In genomic region chr3:107710851-107711250, GRCh38 we compare ENCODE assay signal across 12 cellular contexts.
DNase-seq lines count a peak whose midpoint lies in the region; ATAC-seq and TF ChIP-seq lines count a peak whose summit lies in the region.
"Had no signal": no experiment of that assay in that cellular context is flagged by ENCODE, and none has a peak within 500 bp of the region (broad histone marks: within the 10 kb centered on the region; RNA-seq: fewer than 3 reads in every experiment).

No MANE protein-coding gene starts in this region.

- peak overlapping the region; percentile 26 for H3K27ac Mint-ChIP-seq in memory B cell
- H3K27ac Mint-ChIP-seq in stimulated activated naive B cell treated with anti-CD40 and anti-IgM and Interleukin-4, amounts not matched to agents 10 μg/mL and 1 μg/mL and 100 μg/mL, for 72 hours: no peak overlapping the region
- no peak overlapping the region for H3K27ac Mint-ChIP-seq in natural killer cell treated with Interleukin-12 subunit alpha and Interleukin-12 subunit beta and Interleukin-15 and Interleukin-18, amount 100 ng/mL, for 72 hours
- H3K27ac Mint-ChIP-seq in activated CD8-positive, alpha-beta memory T cell treated with anti-CD3 and anti-CD28 coated beads, Interleukin-2, amount 10 ng/mL, durations not matched to agents 7 days and 5 days: no peak overlapping the region
- H3K27ac Mint-ChIP-seq: T-helper 1 cell treated with Interleukin-12 subunit alpha and Interleukin-12 subunit beta and Interleukin-4 antibody, amounts not matched to agents 30 μg/mL and 1 μg/mL, for 36 hours had no signal

- H3K27me3 Mint-ChIP-seq in memory B cell: no peaks in the 10 kb centered on the region
- no peaks in the 10 kb centered on the region for H3K27me3 Mint-ChIP-seq in stimulated activated naive B cell treated with anti-CD40 and anti-IgM and Interleukin-4, amounts not matched to agents 10 μg/mL and 1 μg/mL and 100 μg/mL, for 72 hours
- H3K27me3 Mint-ChIP-seq in natural killer cell treated with Interleukin-12 subunit alpha and Interleukin-12 subunit beta and Interleukin-15 and Interleukin-18, amount 100 ng/mL, for 72 hours: no peaks in the 10 kb centered on the region
- H3K27me3 Mint-ChIP-seq in activated CD8-positive, alpha-beta memory T cell treated with anti-CD3 and anti-CD28 coated beads, Interleukin-2, amount 10 ng/mL, durations not matched to agents 7 days and 5 days: no peaks in the 10 kb centered on the region
- H3K27me3 Mint-ChIP-seq: central memory CD8-positive, alpha-beta T cell had no signal

- CTCF ChIA-PET in activated CD8-positive, alpha-beta memory T cell treated with anti-CD3 and anti-CD28 coated beads, Interleukin-2, amount 10 ng/mL, durations not matched to agents 7 days and 5 days (lab: Charles Lee): no interaction called here

- DNase-seq in AG10803 (ENCODE audit: low read depth) (peak; percentile 27), M059J (ENCODE audit: low read depth) (peak; percentile 55), epithelial cell of esophagus (ENCODE audit: low read depth) (peak; percentile 41), memory B cell (ENCODE audit: low spot score in 2 of 2) (no peak)
- no peak for DNase-seq in stimulated activated naive B cell treated with anti-CD40 and anti-IgM and Interleukin-4, amounts not matched to agents 10 μg/mL and 1 μg/mL and 100 μg/mL, for 72 hours
- no peak for DNase-seq in natural killer cell treated with Interleukin-12 subunit alpha and Interleukin-12 subunit beta and Interleukin-15 and Interleukin-18, amount 100 ng/mL, for 72 hours (ENCODE audit: low spot score)
- DNase-seq in activated CD8-positive, alpha-beta memory T cell treated with anti-CD3 and anti-CD28 coated beads, Interleukin-2, amount 10 ng/mL, durations not matched to agents 7 days and 5 days: no peak
- DNase-seq: NCI-H510A had no signal

- ATAC-seq in memory B cell (ENCODE audit: low read depth): no peak
- ATAC-seq in stimulated activated naive B cell treated with anti-CD40 and anti-IgM and Interleukin-4, amounts not matched to agents 10 μg/mL and 1 μg/mL and 100 μg/mL, for 72 hours (replicated peaks): no peak
- ATAC-seq in natural killer cell treated with Interleukin-12 subunit alpha and Interleukin-12 subunit beta and Interleukin-15 and Interleukin-18, amount 100 ng/mL, for 72 hours: no peak
- no peak for ATAC-seq in activated CD8-positive, alpha-beta memory T cell treated with anti-CD3 and anti-CD28 coated beads, Interleukin-2, amount 10 ng/mL, durations not matched to agents 7 days and 5 days
- no peak for ATAC-seq in HG03520 (IDR thresholded peaks at IDR 0.05; ENCODE audit: unreplicated experiment)

- H3K4me3 Mint-ChIP-seq in memory B cell: no peak overlapping the region
- H3K4me3 Mint-ChIP-seq in stimulated activated naive B cell treated with anti-CD40 and anti-IgM and Interleukin-4, amounts not matched to agents 10 μg/mL and 1 μg/mL and 100 μg/mL, for 72 hours: no peak overlapping the region
- no peak overlapping the region for H3K4me3 Mint-ChIP-seq in natural killer cell treated with Interleukin-12 subunit alpha and Interleukin-12 subunit beta and Interleukin-15 and Interleukin-18, amount 100 ng/mL, for 72 hours
- no peak overlapping the region for H3K4me3 Mint-ChIP-seq in activated CD8-positive, alpha-beta memory T cell treated with anti-CD3 and anti-CD28 coated beads, Interleukin-2, amount 10 ng/mL, durations not matched to agents 7 days and 5 days
- H3K4me3 Mint-ChIP-seq: central memory CD8-positive, alpha-beta T cell; T-helper 1 cell treated with Interleukin-12 subunit alpha and Interleukin-12 subunit beta and Interleukin-4 antibody, amounts not matched to agents 30 μg/mL and 1 μg/mL, for 36 hours had no signal

- TF ChIP-seq CTCF in AG10803 (conservative IDR thresholded peaks at IDR 0.05; ENCODE audit: low read length) (no peak), epithelial cell of esophagus (IDR thresholded peaks at IDR 0.05; ENCODE audit: insufficient read depth, low read depth, low read length, missing control alignments) (no peak)

- no peaks in the 10 kb centered on the region for H3K9me3 Mint-ChIP-seq in memory B cell
- H3K9me3 Mint-ChIP-seq in stimulated activated naive B cell treated with anti-CD40 and anti-IgM and Interleukin-4, amounts not matched to agents 10 μg/mL and 1 μg/mL and 100 μg/mL, for 72 hours: peaks cover 0 to 3% of the 10 kb centered on the region in 2 donors
- H3K9me3 Mint-ChIP-seq in natural killer cell treated with Interleukin-12 subunit alpha and Interleukin-12 subunit beta and Interleukin-15 and Interleukin-18, amount 100 ng/mL, for 72 hours: no peaks in the 10 kb centered on the region
- no peaks in the 10 kb centered on the region for H3K9me3 Mint-ChIP-seq in activated CD8-positive, alpha-beta memory T cell treated with anti-CD3 and anti-CD28 coated beads, Interleukin-2, amount 10 ng/mL, durations not matched to agents 7 days and 5 days (ENCODE audit: low read depth)
- H3K9me3 Mint-ChIP-seq: central memory CD8-positive, alpha-beta T cell; T-helper 1 cell treated with Interleukin-12 subunit alpha and Interleukin-12 subunit beta and Interleukin-4 antibody, amounts not matched to agents 30 μg/mL and 1 μg/mL, for 36 hours had no signal

- peaks cover 33% of the 10 kb centered on the region for H3K36me3 Mint-ChIP-seq in memory B cell
- peaks cover 25 to 27% of the 10 kb centered on the region in 2 donors for H3K36me3 Mint-ChIP-seq in stimulated activated naive B cell treated with anti-CD40 and anti-IgM and Interleukin-4, amounts not matched to agents 10 μg/mL and 1 μg/mL and 100 μg/mL, for 72 hours
- H3K36me3 Mint-ChIP-seq in natural killer cell treated with Interleukin-12 subunit alpha and Interleukin-12 subunit beta and Interleukin-15 and Interleukin-18, amount 100 ng/mL, for 72 hours: peaks cover 18% of the 10 kb centered on the region
- peaks cover 19% of the 10 kb centered on the region for H3K36me3 Mint-ChIP-seq in activated CD8-positive, alpha-beta memory T cell treated with anti-CD3 and anti-CD28 coated beads, Interleukin-2, amount 10 ng/mL, durations not matched to agents 7 days and 5 days

- H3K4me1 Mint-ChIP-seq in memory B cell: peaks cover 12% of the 10 kb centered on the region
- H3K4me1 Mint-ChIP-seq in stimulated activated naive B cell treated with anti-CD40 and anti-IgM and Interleukin-4, amounts not matched to agents 10 μg/mL and 1 μg/mL and 100 μg/mL, for 72 hours: peaks cover 6 to 27% of the 10 kb centered on the region in 2 donors
- peaks cover 0 to 5% of the 10 kb centered on the region in 2 donors for H3K4me1 Mint-ChIP-seq in natural killer cell treated with Interleukin-12 subunit alpha and Interleukin-12 subunit beta and Interleukin-15 and Interleukin-18, amount 100 ng/mL, for 72 hours (ENCODE audit: low read depth in 2 of 2)
- no peaks in the 10 kb centered on the region for H3K4me1 Mint-ChIP-seq in activated CD8-positive, alpha-beta memory T cell treated with anti-CD3 and anti-CD28 coated beads, Interleukin-2, amount 10 ng/mL, durations not matched to agents 7 days and 5 days

- H3K4me3 ChIP-seq in AG10803 (ENCODE audit: low read length) (no peak overlapping the region), epithelial cell of esophagus (ENCODE audit: low read length) (no peak overlapping the region)
- H3K4me3 ChIP-seq: vagina had no signal

Comparison
In these comparisons a context has a peak if more than half of its experiments do, and no peak if none do; other contexts are left out.
1. DNase-seq: peak in AG10803 (single experiment), M059J (single experiment) and epithelial cell of esophagus (single experiment); none in memory B cell (0 of 2), stimulated activated naive B cell treated with anti-CD40 and anti-IgM and Interleukin-4, amounts not matched to agents 10 μg/mL and 1 μg/mL and 100 μg/mL, for 72 hours (single experiment), natural killer cell treated with Interleukin-12 subunit alpha and Interleukin-12 subunit beta and Interleukin-15 and Interleukin-18, amount 100 ng/mL, for 72 hours (single experiment) and activated CD8-positive, alpha-beta memory T cell treated with anti-CD3 and anti-CD28 coated beads, Interleukin-2, amount 10 ng/mL, durations not matched to agents 7 days and 5 days (single experiment).